ENCODE assay signal across 17 cellular contexts in the genomic region with DNA sequence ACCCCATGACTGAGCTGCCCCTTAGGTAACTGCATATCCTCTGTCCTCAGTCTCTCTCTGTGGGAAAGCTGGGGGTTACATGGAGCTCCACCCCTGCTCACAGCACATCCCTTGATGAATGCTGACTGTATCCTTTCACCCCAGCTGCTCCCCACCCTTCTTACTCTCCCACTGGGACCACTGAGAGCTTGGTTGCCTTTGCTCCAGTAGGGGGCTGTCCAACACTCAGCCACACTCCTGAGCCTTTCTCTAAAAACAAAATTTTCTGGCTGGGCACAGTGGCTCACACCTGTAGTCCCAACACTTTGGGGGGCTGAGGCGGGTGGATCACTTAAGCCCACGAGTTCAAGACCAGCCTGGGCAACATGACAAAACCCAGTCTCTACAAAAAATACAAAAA. TPM values are rescaled to one million over a fixed set of nuclear protein-coding genes. Genes with fewer than 3 reads are reported as not detected.
DNase-seq lines count a peak whose midpoint lies in the region; ATAC-seq and TF ChIP-seq lines count a peak whose summit lies in the region.
"Had no signal": no experiment of that assay in that cellular context is flagged by ENCODE, and none has a peak within 500 bp of the region (broad histone marks: within the 10 kb centered on the region; RNA-seq: fewer than 3 reads in every experiment).

No MANE protein-coding gene starts in this region.

- no peak overlapping the region for H3K4me2 ChIP-seq in mesenchymal stem cell (ENCODE audit: low read length, poor library complexity, severe bottlenecking)

- peak overlapping the region; percentile 40 for H4K91ac ChIP-seq in mesenchymal stem cell (ENCODE audit: low read length)

- H2BK15ac ChIP-seq in mesenchymal stem cell (ENCODE audit: low read depth, poor library complexity, severe bottlenecking): peak overlapping the region; percentile 63

- H3K14ac ChIP-seq in mesenchymal stem cell (ENCODE audit: low read length in 2 of 2): no peak overlapping the region

- DNase-seq in Calu3: no peak
- DNase-seq in HFF-Myc (ENCODE audit: extremely low read depth, low read depth): no peak
- DNase-seq in astrocyte of the spinal cord (ENCODE audit: low read depth, low spot score): no peak
- no peak for DNase-seq in mesenchymal stem cell
- DNase-seq in NCI-H2227 (lab: John Stamatoyannopoulos, UW; ENCODE audit: unreplicated experiment): no peak
- DNase-seq in NOMO-1 (lab: John Stamatoyannopoulos, UW; ENCODE audit: unreplicated experiment in 2 of 2): no peak
- DNase-seq: activated CD4-positive, alpha-beta T cell treated with anti-CD3 and anti-CD28 coated beads, Interleukin-2, amount 10 ng/mL, durations not matched to agents 24 days and 14 days; activated T-cell treated with anti-CD3 and anti-CD28 coated beads for 4 hours; DMS153; stimulated activated CD4-positive, alpha-beta T cell treated with anti-CD3 and anti-CD28 coated beads, Interleukin-4, amount 100 ng/mL, for 4 hours had no signal

- BruUV-seq in Calu3 (replicated peaks; lab: Mats Ljungman, UMichigan): no TSS peak

- H2AK5ac ChIP-seq in mesenchymal stem cell (ENCODE audit: low read length, severe bottlenecking): peak overlapping the region; percentile 23

- H3K4me3 ChIP-seq in HFF-Myc (replicated peaks; ENCODE audit: low read depth, low read length) (no peak overlapping the region), astrocyte of the spinal cord (ENCODE audit: low read depth, low read length) (no peak overlapping the region), mesenchymal stem cell (ENCODE audit: insufficient read depth in 1 of 2, low read depth in 1 of 2, low read length in 2 of 2) (no peak overlapping the region)
- H3K4me3 ChIP-seq: SJCRH30 had no signal

- peaks cover 22% of the 10 kb centered on the region for H3K4me1 ChIP-seq in mesenchymal stem cell (ENCODE audit: control insufficient read depth, insufficient read depth, low read depth, low read length)
- H3K4me1 ChIP-seq: SJCRH30 had no signal

- H3K27me3 ChIP-seq in mesenchymal stem cell (ENCODE audit: control insufficient read depth in 1 of 2, insufficient read depth in 1 of 2, low read length in 2 of 2): no peaks in the 10 kb centered on the region
- H3K27me3 ChIP-seq: neutrophil, SJCRH30 had no signal

- H3K4me1 Mint-ChIP-seq in Calu3 (ENCODE audit: low read depth, unreplicated experiment): peaks cover 48% of the 10 kb centered on the region
- H3K4me1 Mint-ChIP-seq: activated CD4-positive, alpha-beta T cell treated with anti-CD3 and anti-CD28 coated beads, Interleukin-2, amount 10 ng/mL, durations not matched to agents 24 days and 14 days had no signal

- no peak for TF ChIP-seq CTCF in Calu3 (IDR thresholded peaks at IDR 0.05; ENCODE audit: unreplicated experiment)
- peak; percentile 6 for TF ChIP-seq CTCF in HFF-Myc (IDR thresholded peaks at IDR 0.05; ENCODE audit: low read depth, low read length, missing control alignments)
- TF ChIP-seq CTCF in astrocyte of the spinal cord (IDR thresholded peaks at IDR 0.05; ENCODE audit: low read depth, low read length): peak; percentile 22

- no peaks in the 10 kb centered on the region for H3K79me1 ChIP-seq in mesenchymal stem cell (replicated peaks; ENCODE audit: low read length, poor library complexity, severe bottlenecking)

- no peak overlapping the region for H3K18ac ChIP-seq in mesenchymal stem cell (ENCODE audit: low read depth in 1 of 2, low read length in 2 of 2)

- peak overlapping the region; percentile 66 for H3K27ac Mint-ChIP-seq in Calu3 (ENCODE audit: unreplicated experiment)
- H3K27ac Mint-ChIP-seq: activated CD4-positive, alpha-beta T cell treated with anti-CD3 and anti-CD28 coated beads, Interleukin-2, amount 10 ng/mL, durations not matched to agents 24 days and 14 days; activated naive CD4-positive, alpha-beta T cell treated with anti-CD3 and anti-CD28 coated beads, Interleukin-2, amount 50 U/mL, for 72 hours had no signal

- H2AFZ ChIP-seq in mesenchymal stem cell (ENCODE audit: low read depth, low read length): no peak overlapping the region

- WGBS in mesenchymal stem cell: no CpG with 5 or more reads among the region's 2 CpGs

- H3K27me3 Mint-ChIP-seq in Calu3 (ENCODE audit: unreplicated experiment): no peaks in the 10 kb centered on the region

- no peak overlapping the region for H2BK120ac ChIP-seq in mesenchymal stem cell (ENCODE audit: low read depth, low read length)

- no peak overlapping the region for H3K9ac ChIP-seq in mesenchymal stem cell (ENCODE audit: low read length)

- H3K36me3 Mint-ChIP-seq in Calu3 (ENCODE audit: insufficient read depth, unreplicated experiment): peaks cover 10% of the 10 kb centered on the region
- H3K36me3 Mint-ChIP-seq: activated naive CD4-positive, alpha-beta T cell treated with anti-CD3 and anti-CD28 coated beads, Interleukin-2, amount 50 U/mL, for 72 hours had no signal

- intact Hi-C loops in Calu3 (cut with micrococcal nuclease; ENCODE audit: unreplicated experiment): loop anchor here (2.0 kb wide), 1 partner anchor 237 kb away; no protein-coding TSS in a partner anchor

- H4K8ac ChIP-seq in mesenchymal stem cell (ENCODE audit: low read length): no peak overlapping the region

- H2BK5ac ChIP-seq in mesenchymal stem cell (ENCODE audit: low read depth, low read length, poor library complexity, severe bottlenecking): no peak overlapping the region

- no peaks in the 10 kb centered on the region for H3K9me3 ChIP-seq in mesenchymal stem cell (ENCODE audit: control insufficient read depth, low read length)
- H3K9me3 ChIP-seq: neutrophil, SJCRH30 had no signal

- peak overlapping the region; percentile 15 to 59 for H2BK12ac ChIP-seq in mesenchymal stem cell (ENCODE audit: low read length in 2 of 2)

- H3K4me3 Mint-ChIP-seq in Calu3 (ENCODE audit: low read depth, unreplicated experiment): no peak overlapping the region
- H3K4me3 Mint-ChIP-seq: activated CD4-positive, alpha-beta T cell treated with anti-CD3 and anti-CD28 coated beads, Interleukin-2, amount 10 ng/mL, durations not matched to agents 24 days and 14 days had no signal

- no peak overlapping the region for H3K23ac ChIP-seq in mesenchymal stem cell (ENCODE audit: low read length in 2 of 2)

- H3K36me3 ChIP-seq in mesenchymal stem cell (ENCODE audit: control insufficient read depth in 1 of 2, insufficient read depth in 2 of 2, low read depth in 1 of 2, low read length in 2 of 2): no peaks in the 10 kb centered on the region
- H3K36me3 ChIP-seq: neutrophil, SJCRH30 had no signal

- H3K4ac ChIP-seq in mesenchymal stem cell (ENCODE audit: low read depth in 1 of 2, low read length in 2 of 2): no peak overlapping the region

- CTCF ChIA-PET in Calu3 (lab: Charles Lee): interaction anchor here (1.0 to 1.6 kb wide), 6 partner anchors 9 to 284 kb away, joined by 3 to 10 read pairs (median 4); no protein-coding TSS in a partner anchor

- H3K27ac ChIP-seq in mesenchymal stem cell (ENCODE audit: low read length, poor library complexity, severe bottlenecking): no peak overlapping the region
- H3K27ac ChIP-seq: SJCRH30 had no signal

- in situ Hi-C loops in astrocyte of the spinal cord (cut with HindIII; ENCODE audit: low sequenced_read_pairs): no loop called here

- no peaks in the 10 kb centered on the region for H3K9me3 Mint-ChIP-seq in Calu3 (ENCODE audit: low read depth, unreplicated experiment)
- H3K9me3 Mint-ChIP-seq: activated CD4-positive, alpha-beta T cell treated with anti-CD3 and anti-CD28 coated beads, Interleukin-2, amount 10 ng/mL, durations not matched to agents 24 days and 14 days; activated naive CD4-positive, alpha-beta T cell treated with anti-CD3 and anti-CD28 coated beads, Interleukin-2, amount 50 U/mL, for 72 hours had no signal

- ATAC-seq in GM21367 (IDR thresholded peaks at IDR 0.05; ENCODE audit: unreplicated experiment) (no peak), GM18502 (IDR thresholded peaks at IDR 0.05; ENCODE audit: poor library complexity, unreplicated experiment) (no peak)
- ATAC-seq: activated naive CD4-positive, alpha-beta T cell treated with anti-CD3 and anti-CD28 coated beads, Interleukin-2, amount 50 U/mL, for 72 hours; sciatic nerve had no signal

RNA-seq across cellular contexts. Expression of gene EPCAM, which starts 55.4 kb away (rescaled TPM):
- total RNA-seq in Calu3 (2022): 455 and 465 TPM in 2 replicates
- 0.37 TPM for polyA plus RNA-seq in mesenchymal stem cell (2013, experiment 1 of 2)
- 0.38 TPM for polyA plus RNA-seq in mesenchymal stem cell (2013, experiment 2 of 2)
- total RNA-seq: activated CD4-positive, alpha-beta T cell treated with anti-CD3 and anti-CD28 coated beads, Interleukin-2, amount 10 ng/mL, durations not matched to agents 24 days and 14 days; endothelial cell of umbilical vein had no signal
